19 cellular contexts compared by ENCODE assay signal in genomic region chr17:34615326-34615725, GRCh38. TPM values are rescaled to one million over a fixed set of nuclear protein-coding genes. Genes with fewer than 3 reads are reported as not detected.
DNase-seq lines count a peak whose midpoint lies in the region; ATAC-seq and TF ChIP-seq lines count a peak whose summit lies in the region.
"Had no signal": no experiment of that assay in that cellular context is flagged by ENCODE, and none has a peak within 500 bp of the region (broad histone marks: within the 10 kb centered on the region; RNA-seq: fewer than 3 reads in every experiment).

No MANE protein-coding gene starts in this region.

- no peaks in the 10 kb centered on the region for H3K9me3 ChIP-seq in A673 (ENCODE audit: low read depth, low read length, poor library complexity, severe bottlenecking)
- no peaks in the 10 kb centered on the region for H3K9me3 ChIP-seq in BLaER1 treated with 17β-estradiol and CSF1 and Interleukin-3, amounts not matched to agents 10 nM and 100 nM (replicated peaks in 1 of 11)
- H3K9me3 ChIP-seq in MG63: no peaks in the 10 kb centered on the region

- H3K36me3 Mint-ChIP-seq in brain (no peaks in the 10 kb centered on the region), nephron (ENCODE audit: low read depth) (no peaks in the 10 kb centered on the region)
- H3K36me3 Mint-ChIP-seq: CD14-positive monocyte; CD8-positive, alpha-beta memory T cell had no signal

- peaks cover 50% of the 10 kb centered on the region for H3K4me1 ChIP-seq in A673 (ENCODE audit: insufficient read depth, low read length, poor library complexity, severe bottlenecking)
- peaks cover 14 to 46% (median 41%) of the 10 kb centered on the region in 10 experiments for H3K4me1 ChIP-seq in BLaER1 treated with 17β-estradiol and CSF1 and Interleukin-3, amounts not matched to agents 10 nM and 100 nM
- H3K4me1 ChIP-seq: A549 had no signal

- CTCF ChIA-PET in A673 (lab: Charles Lee): no interaction called here

- H3K4me3 ChIP-seq in A673 (ENCODE audit: low read depth, low read length, poor library complexity, severe bottlenecking): no peak overlapping the region
- H3K4me3 ChIP-seq in BLaER1 treated with 17β-estradiol and CSF1 and Interleukin-3, amounts not matched to agents 10 nM and 100 nM: no peak overlapping the region
- no peak overlapping the region for H3K4me3 ChIP-seq in MG63
- H3K4me3 ChIP-seq: A549 had no signal

- TF ChIP-seq CTCF in A673 (conservative IDR thresholded peaks at IDR 0.05; ENCODE audit: low read depth, low read length) (no peak), brain (conservative IDR thresholded peaks at IDR 0.05) (no peak), nephron (IDR thresholded peaks at IDR 0.05; ENCODE audit: unreplicated experiment in 3 of 3) (no peak)

- DNase-seq in A673 (ENCODE audit: low spot score) (no peak), MG63 (no peak), NCI-H128 (lab: John Stamatoyannopoulos, UW; ENCODE audit: unreplicated experiment) (no peak)
- DNase-seq: Calu3; CD8-positive, alpha-beta memory T cell; HFFc6; KG1; NCI-H1048; NCI-H187 treated with DMSO at 0.1 percent for 48 hours; NCI-H226; NCI-H510A; SIG-M5 had no signal

- peak overlapping the region in 1 of 11 experiments; percentile 0; a peak in 1 of 22 replicates for H3K9ac ChIP-seq in BLaER1 treated with 17β-estradiol and CSF1 and Interleukin-3, amounts not matched to agents 10 nM and 100 nM

- H3K27me3 ChIP-seq in A673 (replicated peaks; ENCODE audit: insufficient read depth, low read depth, low read length, poor library complexity) (no peaks in the 10 kb centered on the region), MG63 (peaks cover 7% of the 10 kb centered on the region)
- H3K27me3 ChIP-seq in BLaER1 treated with 17β-estradiol and CSF1 and Interleukin-3, amounts not matched to agents 10 nM and 100 nM: no peaks in the 10 kb centered on the region

- H3K4me1 Mint-ChIP-seq in brain (peaks cover 84% of the 10 kb centered on the region), nephron (peaks cover 75% of the 10 kb centered on the region)
- H3K4me1 Mint-ChIP-seq: CD14-positive monocyte; CD8-positive, alpha-beta memory T cell had no signal

- H3K27me3 Mint-ChIP-seq in brain (peaks cover 16% of the 10 kb centered on the region), nephron (ENCODE audit: low read depth) (peaks cover 1% of the 10 kb centered on the region)

- H3K27ac ChIP-seq in A673 (ENCODE audit: low read depth, low read length, poor library complexity, severe bottlenecking): peak overlapping the region; percentile 50
- peak overlapping the region in 2 of 11 experiments; percentile 22 to 43; a peak in 3 of 22 replicates for H3K27ac ChIP-seq in BLaER1 treated with 17β-estradiol and CSF1 and Interleukin-3, amounts not matched to agents 10 nM and 100 nM
- H3K27ac ChIP-seq: A549, SK-N-MC had no signal

- H3K4me3 Mint-ChIP-seq in brain (peak overlapping the region in 2 of 5 experiments; percentile 56 to 75), nephron (peak overlapping the region in 2 of 3 experiments; percentile 11 to 45)
- H3K4me3 Mint-ChIP-seq: CD14-positive monocyte; CD8-positive, alpha-beta memory T cell; HFFc6 had no signal

- H3K27ac Mint-ChIP-seq in brain (peak overlapping the region; percentile 8 to 99 (median 89)), nephron (peak overlapping the region; percentile 85 to 97 (median 92))
- H3K27ac Mint-ChIP-seq: CD14-positive monocyte, HFFc6 had no signal

- H3K9me3 Mint-ChIP-seq in brain (no peaks in the 10 kb centered on the region), nephron (no peaks in the 10 kb centered on the region)
- H3K9me3 Mint-ChIP-seq: HFFc6 had no signal

- H3K36me3 ChIP-seq in A673 (ENCODE audit: insufficient read depth, low read length, poor library complexity, severe bottlenecking): no peaks in the 10 kb centered on the region
- no peaks in the 10 kb centered on the region for H3K36me3 ChIP-seq in BLaER1 treated with 17β-estradiol and CSF1 and Interleukin-3, amounts not matched to agents 10 nM and 100 nM
- H3K36me3 ChIP-seq in MG63: no peaks in the 10 kb centered on the region

- POLR2A ChIA-PET in A673 (lab: Charles Lee; ENCODE audit: low non-redundant PET): no interaction called here

- intact Hi-C loops in A673 (cut with micrococcal nuclease; ENCODE audit: unreplicated experiment): no loop called here

- no peaks in the 10 kb centered on the region for H4K20me1 ChIP-seq in BLaER1 treated with 17β-estradiol and CSF1 and Interleukin-3, amounts not matched to agents 10 nM and 100 nM

- no TSS peak for BruUV-seq in A673 (replicated peaks; lab: Mats Ljungman, UMichigan)

- no peak for ATAC-seq in GM18907 (IDR thresholded peaks at IDR 0.05; ENCODE audit: unreplicated experiment)

- peak overlapping the region; percentile 34 to 82 (median 73); a peak in 20 of 22 replicates for H3K4me2 ChIP-seq in BLaER1 treated with 17β-estradiol and CSF1 and Interleukin-3, amounts not matched to agents 10 nM and 100 nM
- H3K4me2 ChIP-seq: A549 had no signal

RNA-seq across cellular contexts. Expression of gene TMEM132E, which starts 35.9 kb away (rescaled TPM):
- total RNA-seq in A673 (2021): 0.04 TPM in 1 of 2 replicates, not detected in the other
- 5.6 TPM for polyA plus RNA-seq in brain (ENCODE audit: insufficient read depth, low read depth, low replicate concordance)
- total RNA-seq in MG63 (2014; rRNA removed; shearing (Covaris generic); ENCODE audit: low replicate concordance): not detected in 2 replicates
- total RNA-seq: CD8-positive, alpha-beta memory T cell; HFFc6 had no signal
- polyA plus RNA-seq: A549, CD14-positive monocyte had no signal
